ENCODE assay signal across 8 cellular contexts in the genomic region with DNA sequence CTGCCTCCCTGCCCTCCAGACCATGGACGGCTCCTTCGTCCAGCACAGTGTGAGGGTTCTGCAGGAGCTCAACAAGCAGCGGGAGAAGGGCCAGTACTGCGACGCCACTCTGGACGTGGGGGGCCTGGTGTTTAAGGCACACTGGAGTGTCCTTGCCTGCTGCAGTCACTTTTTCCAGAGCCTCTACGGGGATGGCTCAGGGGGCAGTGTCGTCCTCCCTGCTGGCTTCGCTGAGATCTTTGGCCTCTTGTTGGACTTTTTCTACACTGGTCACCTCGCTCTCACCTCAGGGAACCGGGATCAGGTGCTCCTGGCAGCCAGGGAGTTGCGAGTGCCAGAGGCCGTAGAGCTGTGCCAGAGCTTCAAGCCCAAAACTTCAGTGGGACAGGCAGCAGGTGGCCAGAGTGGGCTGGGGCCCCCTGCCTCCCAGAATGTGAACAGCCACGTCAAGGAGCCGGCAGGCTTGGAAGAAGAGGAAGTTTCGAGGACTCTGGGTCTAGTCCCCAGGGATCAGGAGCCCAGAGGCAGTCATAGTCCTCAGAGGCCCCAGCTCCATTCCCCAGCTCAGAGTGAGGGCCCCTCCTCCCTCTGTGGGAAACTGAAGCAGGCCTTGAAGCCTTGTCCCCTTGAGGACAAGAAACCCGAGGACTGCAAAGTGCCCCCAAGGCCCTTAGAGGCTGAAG. TPM values are rescaled to one million over a fixed set of nuclear protein-coding genes. Genes with fewer than 3 reads are reported as not detected.
DNase-seq lines count a peak whose midpoint lies in the region; ATAC-seq and FAIRE-seq lines count a peak whose summit lies in the region.

No MANE protein-coding gene starts in this region.

- FAIRE-seq in small intestine (lab: Jason Lieb, UNC) (no peak), GM19239 (lab: Jason Lieb, UNC) (no peak)

- intact Hi-C loops in right cardiac atrium (cut with DNase I), result no loop called here

- peak; percentile 69 for DNase-seq in activated effector memory CD4-positive, alpha-beta T cell treated with anti-CD3 and anti-CD28 coated beads, Interleukin-2, amount 50 U/mL, for 16 hours
- no peak for DNase-seq in activated effector memory CD4-positive, alpha-beta T cell treated with Interleukin-2 at 50 U/mL for 16 hours
- no peak for DNase-seq in activated CD8-positive, alpha-beta T cell treated with anti-CD3 and anti-CD28 coated beads, Interleukin-2, amount 10 ng/mL, durations not matched to agents 7 days and 5 days
- DNase-seq in right cardiac atrium (peak in 2 of 3 donors; percentile 59 to 63), small intestine (peak; percentile 22), NCI-H1436 (lab: John Stamatoyannopoulos, UW) (no peak), GM19239 (ENCODE audit: insufficient read length, low spot score) (no peak), NCI-H2171 (lab: John Stamatoyannopoulos, UW) (no peak)

- peaks cover 8% of the 10 kb centered on the region for H3K36me3 Mint-ChIP-seq in activated CD8-positive, alpha-beta T cell treated with anti-CD3 and anti-CD28 coated beads, Interleukin-2, amount 10 ng/mL, durations not matched to agents 7 days and 5 days (ENCODE audit: low read depth)

- H3K4me3 ChIP-seq in right cardiac atrium (ENCODE audit: low read length) (peak overlapping the region; percentile 80), small intestine (ENCODE audit: low read depth in 1 of 2, low read length in 2 of 2) (peak overlapping the region; percentile 72 to 92)

- H3K4me3 Mint-ChIP-seq in activated CD8-positive, alpha-beta T cell treated with anti-CD3 and anti-CD28 coated beads, Interleukin-2, amount 10 ng/mL, durations not matched to agents 7 days and 5 days, result peak overlapping the region; percentile 97

- H3K27me3 Mint-ChIP-seq in activated CD8-positive, alpha-beta T cell treated with anti-CD3 and anti-CD28 coated beads, Interleukin-2, amount 10 ng/mL, durations not matched to agents 7 days and 5 days (ENCODE audit: low read depth), result no peaks in the 10 kb centered on the region

- CTCF ChIA-PET in activated CD8-positive, alpha-beta T cell treated with anti-CD3 and anti-CD28 coated beads, Interleukin-2, amount 10 ng/mL, durations not matched to agents 7 days and 5 days (lab: Charles Lee), result interaction anchor here (0.7 to 5.7 kb wide), 7 partner anchors 9 to 91 kb away, joined by 3 to 32 read pairs (median 4); partner anchors contain the start of genes NOL9 and TAS1R1

- H3K4me1 ChIP-seq in right cardiac atrium (ENCODE audit: control insufficient read depth, insufficient read depth, low read length) (peaks cover 12% of the 10 kb centered on the region), small intestine (ENCODE audit: control insufficient read depth in 2 of 2, insufficient read depth in 1 of 2, low read depth in 1 of 2, low read length in 1 of 2) (peaks cover 4 to 10% of the 10 kb centered on the region in 2 donors)

- H3K27ac ChIP-seq in right cardiac atrium (ENCODE audit: low read length) (peak overlapping the region; percentile 2), small intestine (ENCODE audit: low read depth in 1 of 2, low read length in 1 of 2) (peak overlapping the region; percentile 86 to 93)

- H3K27me3 ChIP-seq in right cardiac atrium (ENCODE audit: control insufficient read depth, insufficient read depth) (no peaks in the 10 kb centered on the region), small intestine (ENCODE audit: control insufficient read depth in 2 of 2, insufficient read depth in 2 of 2, low read length in 2 of 2) (no peaks in the 10 kb centered on the region)

- POLR2A ChIA-PET in activated CD8-positive, alpha-beta T cell treated with anti-CD3 and anti-CD28 coated beads, Interleukin-2, amount 10 ng/mL, durations not matched to agents 7 days and 5 days (lab: Charles Lee), result interaction anchor here (0.5 to 5.9 kb wide), 6 partner anchors 9 to 476 kb away, joined by 3 to 32 read pairs (median 5); partner anchors contain the start of genes KLHL21, NOL9 and TAS1R1

- no peaks in the 10 kb centered on the region for H3K9me3 ChIP-seq in right cardiac atrium (ENCODE audit: control insufficient read depth, low read length)
- no peaks in the 10 kb centered on the region for H3K9me3 ChIP-seq in small intestine (ENCODE audit: control insufficient read depth, low read depth)

- peak overlapping the region; percentile 99 for H3K27ac Mint-ChIP-seq in activated CD8-positive, alpha-beta T cell treated with anti-CD3 and anti-CD28 coated beads, Interleukin-2, amount 10 ng/mL, durations not matched to agents 7 days and 5 days

- H3K9me3 Mint-ChIP-seq in activated CD8-positive, alpha-beta T cell treated with anti-CD3 and anti-CD28 coated beads, Interleukin-2, amount 10 ng/mL, durations not matched to agents 7 days and 5 days (ENCODE audit: insufficient read depth), result no peaks in the 10 kb centered on the region

- no peak for ATAC-seq in activated CD8-positive, alpha-beta T cell treated with anti-CD3 and anti-CD28 coated beads, Interleukin-2, amount 10 ng/mL, durations not matched to agents 7 days and 5 days
- peak in 1 of 2 donors; percentile 3 for ATAC-seq in right cardiac atrium

- 25% methylated on average over 17 of the region's 17 CpGs for WGBS in right cardiac atrium
- 12 to 25% (median 16%) methylated on average over 17 of the region's 17 CpGs for WGBS in small intestine, 3 donors

- H3K4me1 Mint-ChIP-seq in activated CD8-positive, alpha-beta T cell treated with anti-CD3 and anti-CD28 coated beads, Interleukin-2, amount 10 ng/mL, durations not matched to agents 7 days and 5 days (ENCODE audit: low read depth), result peaks cover 37% of the 10 kb centered on the region

- H3K36me3 ChIP-seq in small intestine (ENCODE audit: control insufficient read depth in 2 of 2, insufficient read depth in 2 of 2, low read length in 2 of 2), result no peaks in the 10 kb centered on the region

RNA-seq across cellular contexts. Expression of gene ZBTB48, which starts 0.9 kb away (rescaled TPM):
- total RNA-seq in activated CD8-positive, alpha-beta T cell treated with anti-CD3 and anti-CD28 coated beads, Interleukin-2, amount 10 ng/mL, durations not matched to agents 7 days and 5 days, result 10 to 100 TPM; 36.5 to 41.7 TPM
- 10 to 100 TPM; 11.3 to 18.4 (median 15.0) TPM for total RNA-seq in right cardiac atrium
- polyA plus RNA-seq in right cardiac atrium, result 14.7 TPM
- 100 to 1,000 TPM in 2 of 3 donors, 10 to 100 TPM in 1; 19.9 to 164 (median 121) TPM for polyA plus RNA-seq in small intestine

RNA-seq across cellular contexts. Expression of gene KLHL21, which starts 21.9 kb away (rescaled TPM):
- total RNA-seq in activated CD8-positive, alpha-beta T cell treated with anti-CD3 and anti-CD28 coated beads, Interleukin-2, amount 10 ng/mL, durations not matched to agents 7 days and 5 days, result 10 to 100 TPM; 22.8 to 23.0 TPM
- 10 to 100 TPM; 54.9 to 71.3 (median 65.9) TPM for total RNA-seq in right cardiac atrium
- polyA plus RNA-seq in right cardiac atrium, result 57.7 TPM
- polyA plus RNA-seq in small intestine, result 10 to 100 TPM in 1 of 3 donors, 1 to 10 TPM in 2; 3.1 to 10.5 (median 4.1) TPM

RNA-seq across cellular contexts. Expression of gene TAS1R1, which starts 25.6 kb away (rescaled TPM):
- not detected for total RNA-seq in activated CD8-positive, alpha-beta T cell treated with anti-CD3 and anti-CD28 coated beads, Interleukin-2, amount 10 ng/mL, durations not matched to agents 7 days and 5 days
- not detected for total RNA-seq in right cardiac atrium
- polyA plus RNA-seq in right cardiac atrium (not detected), small intestine (under 1 TPM in 2 of 3 donors, not detected in 1; 0.13 to 0.27 TPM)

RNA-seq across cellular contexts. Expression of gene NOL9, which starts 26.4 kb away (rescaled TPM):
- 10 to 100 TPM; 39.8 to 43.6 TPM for total RNA-seq in activated CD8-positive, alpha-beta T cell treated with anti-CD3 and anti-CD28 coated beads, Interleukin-2, amount 10 ng/mL, durations not matched to agents 7 days and 5 days
- 10 to 100 TPM; 12.8 to 17.1 (median 15.6) TPM for total RNA-seq in right cardiac atrium
- polyA plus RNA-seq in right cardiac atrium (6.0 TPM), small intestine (1 to 10 TPM; 1.6 to 5.9 (median 2.0) TPM)

RNA-seq across cellular contexts. Expression of gene PHF13, which starts 32.8 kb away (rescaled TPM):
- total RNA-seq in activated CD8-positive, alpha-beta T cell treated with anti-CD3 and anti-CD28 coated beads, Interleukin-2, amount 10 ng/mL, durations not matched to agents 7 days and 5 days, result 10 to 100 TPM; 11.8 to 12.6 TPM
- total RNA-seq in right cardiac atrium, result 1 to 10 TPM; 6.4 to 9.7 (median 7.9) TPM
- polyA plus RNA-seq in right cardiac atrium (4.8 TPM), small intestine (1 to 10 TPM; 4.0 to 5.0 (median 4.6) TPM)

Comparison
In these comparisons a context has a peak if more than half of its experiments do, and no peak if none do; other contexts are left out.
1. DNase-seq: peak in activated effector memory CD4-positive, alpha-beta T cell treated with anti-CD3 and anti-CD28 coated beads, Interleukin-2, amount 50 U/mL, for 16 hours (single experiment), right cardiac atrium (2 of 3) and small intestine (single experiment); none in activated effector memory CD4-positive, alpha-beta T cell treated with Interleukin-2 at 50 U/mL for 16 hours (single experiment), activated CD8-positive, alpha-beta T cell treated with anti-CD3 and anti-CD28 coated beads, Interleukin-2, amount 10 ng/mL, durations not matched to agents 7 days and 5 days (single experiment), NCI-H1436 (single experiment), GM19239 (single experiment) and NCI-H2171 (single experiment).